14 cellular contexts compared by ENCODE assay signal in genomic region chr9:121604242-121604641, GRCh38. TPM values are rescaled to one million over a fixed set of nuclear protein-coding genes. Genes with fewer than 3 reads are reported as not detected.
A peak's percentile ranks its signal among the peaks of the same experiment; 100 is the strongest.
DNase-seq lines count a peak whose midpoint lies in the region; ATAC-seq and TF ChIP-seq lines count a peak whose summit lies in the region.
"Had no signal": no experiment of that assay in that cellular context is flagged by ENCODE, and none has a peak within 500 bp of the region (broad histone marks: within the 10 kb centered on the region; RNA-seq: fewer than 3 reads in every experiment).

No MANE protein-coding gene starts in this region.

- no peaks in the 10 kb centered on the region for H3K4me1 Mint-ChIP-seq in activated T-helper 2 cell treated with anti-CD3 and anti-CD28 coated beads, Interferon-gamma antibody, Interleukin-2, Interleukin-4, amounts not matched to agents 10 μg/mL and 5 μg/mL and 100 μg/mL, durations not matched to agents 14 hours and 24 hours and 36 hours (ENCODE audit: low read depth)
- H3K4me1 Mint-ChIP-seq: IgD-negative memory B cell had no signal

- H3K9me3 ChIP-seq in heart right ventricle = no peaks in the 10 kb centered on the region
- H3K9me3 ChIP-seq in MG63 = no peaks in the 10 kb centered on the region
- H3K9me3 ChIP-seq in ascending aorta = no peaks in the 10 kb centered on the region

- peaks cover 25 to 96% (median 80%) of the 10 kb centered on the region in 9 donors for H3K4me1 ChIP-seq in heart right ventricle
- H3K4me1 ChIP-seq in ascending aorta = peaks cover 10 to 45% of the 10 kb centered on the region in 2 donors

- TF ChIP-seq CTCF in heart right ventricle (IDR thresholded peaks at IDR 0.05) (peak in 1 of 9 donors; percentile 8), ascending aorta (IDR thresholded peaks at IDR 0.05) (no peak)

- peaks cover 33% of the 10 kb centered on the region for H3K27me3 Mint-ChIP-seq in activated T-helper 2 cell treated with anti-CD3 and anti-CD28 coated beads, Interferon-gamma antibody, Interleukin-2, Interleukin-4, amounts not matched to agents 10 μg/mL and 5 μg/mL and 100 μg/mL, durations not matched to agents 14 hours and 24 hours and 36 hours (ENCODE audit: low read depth)

- H3K27me3 ChIP-seq in heart right ventricle (peaks cover 0 to 22% (median 0%) of the 10 kb centered on the region in 7 donors), MG63 (peaks cover 7% of the 10 kb centered on the region), ascending aorta (no peaks in the 10 kb centered on the region)

- H3K4me3 ChIP-seq in heart right ventricle = no peak overlapping the region
- H3K4me3 ChIP-seq in MG63 = no peak overlapping the region
- H3K4me3 ChIP-seq in ascending aorta = no peak overlapping the region

- H3K4me3 Mint-ChIP-seq in activated T-helper 2 cell treated with anti-CD3 and anti-CD28 coated beads, Interferon-gamma antibody, Interleukin-2, Interleukin-4, amounts not matched to agents 10 μg/mL and 5 μg/mL and 100 μg/mL, durations not matched to agents 14 hours and 24 hours and 36 hours (ENCODE audit: low read depth) = no peak overlapping the region
- H3K4me3 Mint-ChIP-seq: activated CD8-positive, alpha-beta T cell treated with anti-CD3 and anti-CD28 coated beads for 36 hours; activated naive CD8-positive, alpha-beta T cell treated with anti-CD3 and anti-CD28 coated beads for 36 hours; IgD-negative memory B cell had no signal

- WGBS in heart right ventricle, 2 donors = 28 to 35% methylated on average over 4 of the region's 4 CpGs

- DNase-seq in ELR (ENCODE audit: low read depth) = peak; percentile 37
- DNase-seq in NCI-H2196 treated with DMSO at 0.1 percent for 48 hours (lab: John Stamatoyannopoulos, UW; ENCODE audit: unreplicated experiment) = peak; percentile 24
- peak in 1 of 2 donors; percentile 43 for DNase-seq in heart right ventricle
- DNase-seq in pons (ENCODE audit: low spot score) = peak; percentile 61
- no peak for DNase-seq in MG63
- no peak for DNase-seq in ascending aorta (ENCODE audit: low spot score in 2 of 2)
- no peak for DNase-seq in activated T-helper 2 cell treated with anti-CD3 and anti-CD28 coated beads, Interferon-gamma antibody, Interleukin-2, Interleukin-4, amounts not matched to agents 10 μg/mL and 5 μg/mL and 100 μg/mL, durations not matched to agents 14 hours and 24 hours and 36 hours (ENCODE audit: low spot score)
- no peak for DNase-seq in NCI-H1092 (lab: John Stamatoyannopoulos, UW)
- DNase-seq: activated CD8-positive, alpha-beta T cell treated with anti-CD3 and anti-CD28 coated beads for 36 hours; activated naive CD8-positive, alpha-beta T cell treated with anti-CD3 and anti-CD28 coated beads for 36 hours; DMS 273 treated with DMSO at 0.1 percent for 48 hours; NCI-H2227 treated with DMSO at 0.1 percent for 48 hours; stimulated activated CD4-positive, alpha-beta T cell treated with anti-CD3 and anti-CD28 coated beads, Interleukin-4, amount 100 ng/mL, for 1 hour had no signal

- no peak overlapping the region for H3K27ac Mint-ChIP-seq in activated T-helper 2 cell treated with anti-CD3 and anti-CD28 coated beads, Interferon-gamma antibody, Interleukin-2, Interleukin-4, amounts not matched to agents 10 μg/mL and 5 μg/mL and 100 μg/mL, durations not matched to agents 14 hours and 24 hours and 36 hours
- H3K27ac Mint-ChIP-seq: activated CD8-positive, alpha-beta T cell treated with anti-CD3 and anti-CD28 coated beads for 36 hours; activated naive CD8-positive, alpha-beta T cell treated with anti-CD3 and anti-CD28 coated beads for 36 hours; IgD-negative memory B cell had no signal

- intact Hi-C loops in heart right ventricle (cut with DNase I) (loop anchor here in 3 of 10 donors (5.0 kb wide), 1 partner anchor 47 kb away; no protein-coding TSS in a partner anchor), ascending aorta (cut with DNase I) (no loop called here)
- intact Hi-C loops in activated T-helper 2 cell treated with anti-CD3 and anti-CD28 coated beads, Interferon-gamma antibody, Interleukin-2, Interleukin-4, amounts not matched to agents 10 μg/mL and 5 μg/mL and 100 μg/mL, durations not matched to agents 14 hours and 24 hours and 36 hours (cut with micrococcal nuclease) = no loop called here

- H3K27ac ChIP-seq in heart right ventricle = peak overlapping the region in 8 of 10 donors; percentile 36 to 93 (median 67)
- H3K27ac ChIP-seq in ascending aorta = no peak overlapping the region

- H3K36me3 ChIP-seq in heart right ventricle = no peaks in the 10 kb centered on the region
- no peaks in the 10 kb centered on the region for H3K36me3 ChIP-seq in MG63
- H3K36me3 ChIP-seq in ascending aorta = no peaks in the 10 kb centered on the region

- H3K36me3 Mint-ChIP-seq in activated T-helper 2 cell treated with anti-CD3 and anti-CD28 coated beads, Interferon-gamma antibody, Interleukin-2, Interleukin-4, amounts not matched to agents 10 μg/mL and 5 μg/mL and 100 μg/mL, durations not matched to agents 14 hours and 24 hours and 36 hours (ENCODE audit: low read depth) = no peaks in the 10 kb centered on the region
- H3K36me3 Mint-ChIP-seq: activated naive CD8-positive, alpha-beta T cell treated with anti-CD3 and anti-CD28 coated beads for 36 hours; IgD-negative memory B cell had no signal

- H3K9me3 Mint-ChIP-seq in activated T-helper 2 cell treated with anti-CD3 and anti-CD28 coated beads, Interferon-gamma antibody, Interleukin-2, Interleukin-4, amounts not matched to agents 10 μg/mL and 5 μg/mL and 100 μg/mL, durations not matched to agents 14 hours and 24 hours and 36 hours = no peaks in the 10 kb centered on the region
- H3K9me3 Mint-ChIP-seq: activated CD8-positive, alpha-beta T cell treated with anti-CD3 and anti-CD28 coated beads for 36 hours; activated naive CD8-positive, alpha-beta T cell treated with anti-CD3 and anti-CD28 coated beads for 36 hours had no signal

- ATAC-seq in heart right ventricle = peak in 4 of 8 donors; percentile 13 to 26 (median 20)
- ATAC-seq: activated CD8-positive, alpha-beta T cell treated with anti-CD3 and anti-CD28 coated beads for 36 hours had no signal

RNA-seq across cellular contexts. Expression of gene DAB2IP, which starts 47.2 kb away (rescaled TPM):
- total RNA-seq in heart right ventricle (10 to 100 TPM; 48.1 to 71.1 (median 56.5) TPM), ascending aorta (71.6 TPM)
- 10 to 100 TPM; 18.1 to 36.5 TPM for polyA plus RNA-seq in heart right ventricle
- 6.8 and 7.3 TPM in 2 replicates for total RNA-seq in MG63 (2014; rRNA removed; shearing (Covaris generic); ENCODE audit: low replicate concordance)
- total RNA-seq in activated T-helper 2 cell treated with anti-CD3 and anti-CD28 coated beads, Interferon-gamma antibody, Interleukin-2, Interleukin-4, amounts not matched to agents 10 μg/mL and 5 μg/mL and 100 μg/mL, durations not matched to agents 14 hours and 24 hours and 36 hours = 0.02 TPM in 1 of 2 replicates, not detected in the other
- polyA plus RNA-seq: IgD-negative memory B cell had no signal

Comparison
In these comparisons a context has a peak if more than half of its experiments do, and no peak if none do; other contexts are left out.
1. DNase-seq: peak in ELR (single experiment), NCI-H2196 treated with DMSO at 0.1 percent for 48 hours (single experiment) and pons (single experiment); none in MG63 (single experiment), ascending aorta (0 of 2), activated T-helper 2 cell treated with anti-CD3 and anti-CD28 coated beads, Interferon-gamma antibody, Interleukin-2, Interleukin-4, amounts not matched to agents 10 μg/mL and 5 μg/mL and 100 μg/mL, durations not matched to agents 14 hours and 24 hours and 36 hours (single experiment) and NCI-H1092 (single experiment).
2. H3K27ac ChIP-seq: peak in heart right ventricle (8 of 10); none in ascending aorta (0 of 2).